Comparison of ENCODE assay signal across 1 cellular context in genomic region chr5:56019306-56020272, GRCh38.
TF ChIP-seq lines count a peak whose summit lies in the region.

No MANE protein-coding gene starts in this region.

TF ChIP-seq in IMR-90, 13 proteins besides CTCF, POLR2A, EP300 and RAD21:
- TF ChIP-seq RCOR1 (IDR thresholded peaks at IDR 0.05; ENCODE audit: insufficient replicate concordance, low read length), result no peak
- no peak for TF ChIP-seq MAZ (IDR thresholded peaks at IDR 0.05; ENCODE audit: borderline replicate concordance, low read depth, low read length)
- no peak for TF ChIP-seq SMC3 (IDR thresholded peaks at IDR 0.05; ENCODE audit: low read depth, low read length)
- peak; percentile 42; the same call in 1 of the 2 replicates for TF ChIP-seq CEBPB (IDR thresholded peaks at IDR 0.05; ENCODE audit: low read depth, low read length)
